ENCODE assay signal across 27 cellular contexts in the genomic region with DNA sequence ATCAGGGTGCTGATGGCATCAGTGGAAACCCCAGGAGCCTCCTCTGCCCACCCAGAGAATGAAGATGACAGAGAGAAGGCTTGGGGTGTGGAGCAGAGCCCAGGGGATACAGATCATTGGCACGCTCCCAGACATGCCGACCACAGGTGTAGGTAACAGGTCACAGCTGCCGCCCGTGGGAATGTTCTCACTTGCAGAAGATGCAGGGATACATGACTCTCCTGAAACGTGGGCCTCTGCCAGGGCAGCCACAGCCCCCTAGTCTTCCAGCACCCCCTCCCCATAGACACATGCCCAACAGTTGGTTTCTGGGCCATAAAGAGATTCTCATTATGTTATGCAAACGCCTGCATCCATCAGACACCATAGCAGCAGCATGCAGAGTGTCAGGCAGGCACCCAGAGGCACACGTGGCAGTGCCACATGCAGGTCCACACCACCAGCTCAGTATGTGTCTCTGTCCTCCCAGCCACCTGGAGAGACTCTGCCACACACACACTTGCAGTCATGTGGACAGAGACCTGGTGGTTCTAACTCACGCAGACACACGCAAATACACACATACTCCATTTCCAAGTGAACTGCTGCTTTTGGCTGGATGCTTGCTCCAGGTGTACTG. TPM values are rescaled to one million over a fixed set of nuclear protein-coding genes. Genes with fewer than 3 reads are reported as not detected.
"Had no signal": no experiment of that assay in that cellular context is flagged by ENCODE, and none has a peak within 500 bp of the region (broad histone marks: within the 10 kb centered on the region; RNA-seq: fewer than 3 reads in every experiment).

No MANE protein-coding gene starts in this region.

- H3K4me2 ChIP-seq: hepatocyte had no signal

- DNase-seq: activated naive CD4-positive, alpha-beta T cell; activated T-cell treated with anti-CD3 and anti-CD28 coated beads for 4 hours; activated T-cell treated with anti-CD3 and anti-CD28 coated beads, Interleukin-2, amount 50 U/mL, for 72 hours; cerebellar nuclear complex; colonic mucosa; effector memory CD4-positive, alpha-beta T cell; erythroblast; gastrocnemius medialis; glutamatergic neuron; islet precursor cell; left ventricle myocardium inferior; nephron progenitor cell; nucleus accumbens; right cardiac atrium; stimulated activated CD4-positive, alpha-beta T cell treated with anti-CD3 and anti-CD28 coated beads, Interleukin-2, amount 100 ng/mL, for 48 hours; stimulated activated naive CD4-positive, alpha-beta T cell treated with Interleukin-2 at 50 U/mL for 16 hours; T-helper 9 cell; trophoblast cell had no signal

- H3K36me3 ChIP-seq: cardiac muscle cell, colonic mucosa, gastrocnemius medialis, left ventricle myocardium inferior, thoracic aorta, vagina had no signal

- H3K4me3 Mint-ChIP-seq: activated T-cell treated with anti-CD3 and anti-CD28 coated beads, Interleukin-2, amount 50 U/mL, for 72 hours; nephron progenitor cell; T-helper 1 cell treated with Interleukin-12 subunit alpha and Interleukin-12 subunit beta and Interleukin-4 antibody, amounts not matched to agents 30 μg/mL and 1 μg/mL, for 36 hours; WTC11 had no signal

- H3K36me3 Mint-ChIP-seq: activated naive CD4-positive, alpha-beta T cell treated with anti-CD3 and anti-CD28 coated beads, Interleukin-2, amount 50 U/mL, for 72 hours; WTC11 had no signal

- H3K27ac ChIP-seq: cardiac muscle cell, colonic mucosa, gastrocnemius medialis, hepatocyte, left ventricle myocardium inferior, thoracic aorta, vagina had no signal

- ATAC-seq: activated naive CD4-positive, alpha-beta T cell treated with anti-CD3 and anti-CD28 coated beads, Interleukin-2, amount 50 U/mL, for 72 hours; activated T-cell treated with anti-CD3 and anti-CD28 coated beads, Interleukin-2, amount 50 U/mL, for 72 hours; gastrocnemius medialis; right cardiac atrium had no signal

- H3K9me3 ChIP-seq: colonic mucosa, gastrocnemius medialis, left ventricle myocardium inferior, thoracic aorta, vagina had no signal

- H3K79me2 ChIP-seq: hepatocyte had no signal

- H3K4me3 ChIP-seq: cardiac muscle cell, colonic mucosa, gastrocnemius medialis, hepatocyte, left ventricle myocardium inferior, lung, thoracic aorta, vagina had no signal

- H3K27me3 ChIP-seq: cardiac muscle cell, colonic mucosa, gastrocnemius medialis, vagina had no signal

- H2AFZ ChIP-seq: hepatocyte had no signal

- H3K9me3 Mint-ChIP-seq: activated naive CD4-positive, alpha-beta T cell treated with anti-CD3 and anti-CD28 coated beads, Interleukin-2, amount 50 U/mL, for 72 hours; activated T-cell treated with anti-CD3 and anti-CD28 coated beads, Interleukin-2, amount 50 U/mL, for 72 hours; nephron progenitor cell; T-helper 1 cell treated with Interleukin-12 subunit alpha and Interleukin-12 subunit beta and Interleukin-4 antibody, amounts not matched to agents 30 μg/mL and 1 μg/mL, for 36 hours; WTC11 had no signal

- H3K4me1 ChIP-seq: colonic mucosa, gastrocnemius medialis, left ventricle myocardium inferior, vagina had no signal

- H3K27ac Mint-ChIP-seq: activated naive CD4-positive, alpha-beta T cell treated with anti-CD3 and anti-CD28 coated beads, Interleukin-2, amount 50 U/mL, for 72 hours; activated T-cell treated with anti-CD3 and anti-CD28 coated beads, Interleukin-2, amount 50 U/mL, for 72 hours; nephron progenitor cell; T-helper 1 cell treated with Interleukin-12 subunit alpha and Interleukin-12 subunit beta and Interleukin-4 antibody, amounts not matched to agents 30 μg/mL and 1 μg/mL, for 36 hours; WTC11 had no signal

RNA-seq across cellular contexts. Expression of a gene that starts 45.5 kb away (rescaled TPM):
- total RNA-seq: activated naive CD4-positive, alpha-beta T cell treated with anti-CD3 and anti-CD28 coated beads, Interleukin-2, amount 50 U/mL, for 72 hours; dermis microvascular lymphatic vessel endothelial cell; gastrocnemius medialis; left ventricle myocardium inferior; right cardiac atrium; thoracic aorta; vagina had no signal
- polyA plus RNA-seq: cardiac muscle cell, right cardiac atrium had no signal
